ENCODE assay signal across 13 cellular contexts in genomic region chr7:158650821-158651225, GRCh38. TPM values are rescaled to one million over a fixed set of nuclear protein-coding genes. Genes with fewer than 3 reads are reported as not detected.
DNase-seq lines count a peak whose midpoint lies in the region; ATAC-seq and TF ChIP-seq lines count a peak whose summit lies in the region.
"Had no signal": no experiment of that assay in that cellular context is flagged by ENCODE, and none has a peak within 500 bp of the region (broad histone marks: within the 10 kb centered on the region; RNA-seq: fewer than 3 reads in every experiment).

No MANE protein-coding gene starts in this region.

- no peaks in the 10 kb centered on the region for H3K9me3 ChIP-seq in RWPE2 (ENCODE audit: severe bottlenecking)
- H3K9me3 ChIP-seq in fibroblast of lung (ENCODE audit: control insufficient read depth, insufficient read depth, low read depth, low read length): no peaks in the 10 kb centered on the region
- H3K9me3 ChIP-seq: gastroesophageal sphincter had no signal

- H3K4me3 ChIP-seq in RWPE2 (ENCODE audit: severe bottlenecking) (no peak overlapping the region), fibroblast of lung (replicated peaks in 1 of 4; ENCODE audit: control extremely low read depth in 1 of 4, insufficient read depth in 1 of 4, low read depth in 3 of 4, low read length in 4 of 4) (no peak overlapping the region)
- H3K4me3 ChIP-seq: gastroesophageal sphincter had no signal

- ATAC-seq in RWPE2 (ENCODE audit: low read depth): no peak; the same call in 2 of the 3 replicates
- peak; percentile 93 for ATAC-seq in stimulated activated effector memory CD8-positive, alpha-beta T cell treated with anti-CD3 and anti-CD28 coated beads, Interleukin-12 subunit alpha, Interleukin-12 subunit beta, amount 100 ng/mL, for 72 hours
- ATAC-seq in GM19463 (IDR thresholded peaks at IDR 0.05; ENCODE audit: unreplicated experiment): no peak
- ATAC-seq: gastroesophageal sphincter, HepG2, left lobe of liver had no signal

- H3K27me3 Mint-ChIP-seq in activated CD4-positive, alpha-beta T cell treated with anti-CD3 and anti-CD28 coated beads, Interleukin-2, amount 10 ng/mL, durations not matched to agents 7 days and 5 days: no peaks in the 10 kb centered on the region

- H3K36me3 Mint-ChIP-seq in activated CD4-positive, alpha-beta T cell treated with anti-CD3 and anti-CD28 coated beads, Interleukin-2, amount 10 ng/mL, durations not matched to agents 7 days and 5 days (ENCODE audit: low read depth): peaks cover 57% of the 10 kb centered on the region
- peaks cover 98% of the 10 kb centered on the region for H3K36me3 Mint-ChIP-seq in stimulated activated effector memory CD8-positive, alpha-beta T cell treated with anti-CD3 and anti-CD28 coated beads, Interleukin-12 subunit alpha, Interleukin-12 subunit beta, amount 100 ng/mL, for 72 hours

- H3K79me2 ChIP-seq in fibroblast of lung (ENCODE audit: control insufficient read depth, insufficient read depth, low read length): peaks cover 15% of the 10 kb centered on the region

- no peak overlapping the region for H3K4me2 ChIP-seq in fibroblast of lung (ENCODE audit: extremely low read depth, insufficient read depth, low read length)

- CTCF ChIA-PET in activated CD4-positive, alpha-beta T cell treated with anti-CD3 and anti-CD28 coated beads, Interleukin-2, amount 10 ng/mL, durations not matched to agents 7 days and 5 days (lab: Charles Lee): interaction anchor here (1.6 kb wide), 1 partner anchor 16 kb away, joined by 3 read pairs; no protein-coding TSS in a partner anchor

- H3K4me3 Mint-ChIP-seq in activated CD4-positive, alpha-beta T cell treated with anti-CD3 and anti-CD28 coated beads, Interleukin-2, amount 10 ng/mL, durations not matched to agents 7 days and 5 days: no peak overlapping the region
- no peak overlapping the region for H3K4me3 Mint-ChIP-seq in stimulated activated effector memory CD8-positive, alpha-beta T cell treated with anti-CD3 and anti-CD28 coated beads, Interleukin-12 subunit alpha, Interleukin-12 subunit beta, amount 100 ng/mL, for 72 hours

- H3K36me3 ChIP-seq in RWPE2 (ENCODE audit: low read depth): peaks cover 71% of the 10 kb centered on the region
- peaks cover 9% of the 10 kb centered on the region for H3K36me3 ChIP-seq in fibroblast of lung (ENCODE audit: control insufficient read depth, insufficient read depth, low read length)

- no peak overlapping the region for H2AFZ ChIP-seq in fibroblast of lung (ENCODE audit: low read length)

- H3K27ac Mint-ChIP-seq in activated CD4-positive, alpha-beta T cell treated with anti-CD3 and anti-CD28 coated beads, Interleukin-2, amount 10 ng/mL, durations not matched to agents 7 days and 5 days: peak overlapping the region; percentile 32
- H3K27ac Mint-ChIP-seq in stimulated activated effector memory CD8-positive, alpha-beta T cell treated with anti-CD3 and anti-CD28 coated beads, Interleukin-12 subunit alpha, Interleukin-12 subunit beta, amount 100 ng/mL, for 72 hours: peak overlapping the region; percentile 35

- no peak overlapping the region for H3K9ac ChIP-seq in fibroblast of lung (ENCODE audit: insufficient read depth, low read length)

- no peak for TF ChIP-seq CTCF in RWPE2 (IDR thresholded peaks at IDR 0.05; ENCODE audit: poor library complexity, severe bottlenecking)
- TF ChIP-seq CTCF in fibroblast of lung (conservative IDR thresholded peaks at IDR 0.05 in 1 of 2, IDR thresholded peaks at IDR 0.05 in 1 of 2; ENCODE audit: low read depth in 1 of 2, low read length in 2 of 2): no peak

- H3K27ac ChIP-seq in RWPE2 (ENCODE audit: poor library complexity, severe bottlenecking): peak overlapping the region; percentile 49
- peak overlapping the region; percentile 16 for H3K27ac ChIP-seq in fibroblast of lung (ENCODE audit: insufficient read depth, low read length)

- H3K27me3 ChIP-seq in RWPE2 (ENCODE audit: insufficient read depth, poor library complexity, severe bottlenecking): no peaks in the 10 kb centered on the region
- H3K27me3 ChIP-seq in fibroblast of lung (ENCODE audit: control insufficient read depth, insufficient read depth, low read length): no peaks in the 10 kb centered on the region
- H3K27me3 ChIP-seq: gastroesophageal sphincter had no signal

- no peak for DNase-seq in activated CD4-positive, alpha-beta T cell treated with anti-CD3 and anti-CD28 coated beads, Interleukin-2, amount 10 ng/mL, durations not matched to agents 7 days and 5 days
- DNase-seq in activated CD4-positive, alpha-beta T cell treated with anti-CD3 and anti-CD28 coated beads for 48 hours: no peak
- DNase-seq in RWPE2 (ENCODE audit: low spot score) (no peak), fibroblast of lung (ENCODE audit: low read depth in 2 of 2) (peak; percentile 35 to 87), NCI-H2227 (lab: John Stamatoyannopoulos, UW; ENCODE audit: unreplicated experiment) (no peak)
- DNase-seq in stimulated activated effector memory CD8-positive, alpha-beta T cell treated with anti-CD3 and anti-CD28 coated beads, Interleukin-12 subunit alpha, Interleukin-12 subunit beta, amount 100 ng/mL, for 72 hours (ENCODE audit: low spot score in 2 of 2): no peak
- DNase-seq in stimulated activated CD4-positive, alpha-beta T cell treated with anti-CD3 and anti-CD28 coated beads, Interleukin-4, amount 100 ng/mL, for 24 hours: no peak
- DNase-seq: ACHN; stimulated activated CD4-positive, alpha-beta T cell treated with anti-CD3 and anti-CD28 coated beads, Interleukin-1b, Interleukin-23, amount 100 ng/mL, for 48 hours had no signal

- H3K9me3 Mint-ChIP-seq in activated CD4-positive, alpha-beta T cell treated with anti-CD3 and anti-CD28 coated beads, Interleukin-2, amount 10 ng/mL, durations not matched to agents 7 days and 5 days: no peaks in the 10 kb centered on the region
- H3K9me3 Mint-ChIP-seq in stimulated activated effector memory CD8-positive, alpha-beta T cell treated with anti-CD3 and anti-CD28 coated beads, Interleukin-12 subunit alpha, Interleukin-12 subunit beta, amount 100 ng/mL, for 72 hours: no peaks in the 10 kb centered on the region

- no peaks in the 10 kb centered on the region for H4K20me1 ChIP-seq in fibroblast of lung (ENCODE audit: control insufficient read depth, extremely low read depth, insufficient read depth, low read length)

- H3K4me1 ChIP-seq in RWPE2 (ENCODE audit: insufficient read depth, poor library complexity, severe bottlenecking): peaks cover 11% of the 10 kb centered on the region
- H3K4me1 ChIP-seq in fibroblast of lung (ENCODE audit: control insufficient read depth, extremely low read depth, insufficient read depth, low read length): peaks cover 13% of the 10 kb centered on the region
- H3K4me1 ChIP-seq: gastroesophageal sphincter had no signal

- H3K4me1 Mint-ChIP-seq in activated CD4-positive, alpha-beta T cell treated with anti-CD3 and anti-CD28 coated beads, Interleukin-2, amount 10 ng/mL, durations not matched to agents 7 days and 5 days: peaks cover 13% of the 10 kb centered on the region
- H3K4me1 Mint-ChIP-seq in stimulated activated effector memory CD8-positive, alpha-beta T cell treated with anti-CD3 and anti-CD28 coated beads, Interleukin-12 subunit alpha, Interleukin-12 subunit beta, amount 100 ng/mL, for 72 hours: peaks cover 14% of the 10 kb centered on the region

- POLR2A ChIA-PET in activated CD4-positive, alpha-beta T cell treated with anti-CD3 and anti-CD28 coated beads, Interleukin-2, amount 10 ng/mL, durations not matched to agents 7 days and 5 days (lab: Charles Lee): no interaction called here

RNA-seq across cellular contexts. Expression of gene NCAPG2, which starts 53.8 kb away (rescaled TPM):
- 100 to 1,000 TPM; 139 to 173 TPM for total RNA-seq in activated CD4-positive, alpha-beta T cell treated with anti-CD3 and anti-CD28 coated beads, Interleukin-2, amount 10 ng/mL, durations not matched to agents 7 days and 5 days
- total RNA-seq in fibroblast of lung: 5.4 and 10.9 TPM in 2 replicates
- 18.7 and 38.9 TPM in 2 replicates for polyA plus RNA-seq in fibroblast of lung
- polyA plus RNA-seq in fibroblast of lung (2012): 14.3 and 36.7 TPM in 2 replicates
- polyA minus RNA-seq in fibroblast of lung (ENCODE audit: low replicate concordance): 15.2 and 34.1 TPM in 2 replicates

Comparison
In these comparisons a context has a peak if more than half of its experiments do, and no peak if none do; other contexts are left out.
1. DNase-seq: peak in fibroblast of lung (2 of 2); none in activated CD4-positive, alpha-beta T cell treated with anti-CD3 and anti-CD28 coated beads, Interleukin-2, amount 10 ng/mL, durations not matched to agents 7 days and 5 days (single experiment), activated CD4-positive, alpha-beta T cell treated with anti-CD3 and anti-CD28 coated beads for 48 hours (single experiment), RWPE2 (single experiment), stimulated activated effector memory CD8-positive, alpha-beta T cell treated with anti-CD3 and anti-CD28 coated beads, Interleukin-12 subunit alpha, Interleukin-12 subunit beta, amount 100 ng/mL, for 72 hours (0 of 2), stimulated activated CD4-positive, alpha-beta T cell treated with anti-CD3 and anti-CD28 coated beads, Interleukin-4, amount 100 ng/mL, for 24 hours (single experiment) and NCI-H2227 (single experiment).
2. RNA of gene NCAPG2, which starts 53.8 kb away (total RNA-seq): 139 to 173 TPM in activated CD4-positive, alpha-beta T cell treated with anti-CD3 and anti-CD28 coated beads, Interleukin-2, amount 10 ng/mL, durations not matched to agents 7 days and 5 days; 5.4 to 10.9 TPM in fibroblast of lung; every median in the first group is over 10 times any median in the second.